ENCODE assay signal across 8 cellular contexts in genomic region chr12:58425481-58426392, GRCh38.
DNase-seq lines count a peak whose midpoint lies in the region; TF ChIP-seq lines count a peak whose summit lies in the region.

No MANE protein-coding gene starts in this region.

- H3K9me3 ChIP-seq in cardiac muscle cell (ENCODE audit: low read depth), result no peaks in the 10 kb centered on the region
- peaks cover 8% of the 10 kb centered on the region for H3K9me3 ChIP-seq in left ventricle myocardium inferior (replicated peaks)

- H3K27me3 ChIP-seq in cardiac muscle cell (no peaks in the 10 kb centered on the region), left ventricle myocardium inferior (ENCODE audit: low read depth) (no peaks in the 10 kb centered on the region), KMS-11 (ENCODE audit: insufficient read depth, low read depth) (no peaks in the 10 kb centered on the region)

- intact Hi-C loops in left ventricle myocardium inferior (cut with micrococcal nuclease), result no loop called here

- H3K4me1 ChIP-seq in cardiac muscle cell (ENCODE audit: low read depth) (no peaks in the 10 kb centered on the region), left ventricle myocardium inferior (peaks cover 16% of the 10 kb centered on the region), KMS-11 (ENCODE audit: low read depth, poor library complexity, severe bottlenecking) (peaks cover 56% of the 10 kb centered on the region)

- H3K27ac ChIP-seq in cardiac muscle cell (peak overlapping the region; percentile 51), left ventricle myocardium inferior (replicated peaks) (no peak overlapping the region), KMS-11 (peak overlapping the region; percentile 85)

- peak overlapping the region; percentile 54 for H3K9ac ChIP-seq in KMS-11

- no peaks in the 10 kb centered on the region for H4K20me1 ChIP-seq in KMS-11 (ENCODE audit: insufficient read depth)

- no peaks in the 10 kb centered on the region for H3K79me2 ChIP-seq in KMS-11 (ENCODE audit: insufficient read depth, low read depth)

- in situ Hi-C loops in astrocyte of the cerebellum (cut with HindIII; ENCODE audit: low sequenced_read_pairs), result no loop called here

- H3K4me2 ChIP-seq in KMS-11, result peak overlapping the region; percentile 93

- no peaks in the 10 kb centered on the region for H3K36me3 ChIP-seq in cardiac muscle cell
- no peaks in the 10 kb centered on the region for H3K36me3 ChIP-seq in left ventricle myocardium inferior
- no peaks in the 10 kb centered on the region for H3K36me3 ChIP-seq in KMS-11 (ENCODE audit: insufficient read depth)

- TF ChIP-seq CTCF in cardiac muscle cell (IDR thresholded peaks at IDR 0.05; ENCODE audit: low read depth, low read length) (no peak), left ventricle myocardium inferior (IDR thresholded peaks at IDR 0.05; ENCODE audit: borderline replicate concordance) (no peak), KMS-11 (conservative IDR thresholded peaks at IDR 0.05; ENCODE audit: low read depth, low read length) (no peak), astrocyte of the cerebellum (IDR thresholded peaks at IDR 0.05; ENCODE audit: low read depth, low read length, missing control alignments) (no peak)

- peak; percentile 18 to 89 for DNase-seq in cardiac muscle cell (ENCODE audit: low read depth in 1 of 2, low spot score in 1 of 2)
- DNase-seq in left ventricle myocardium inferior, result no peak
- DNase-seq in HCEC 1CT, result peak; percentile 96
- peak; percentile 71 for DNase-seq in astrocyte of the cerebellum (ENCODE audit: low read depth)
- DNase-seq in left kidney (ENCODE audit: low read depth, low spot score), result peak; percentile 60
- DNase-seq in ureter (ENCODE audit: low spot score), result peak; percentile 49
- DNase-seq in activated CD8-positive, alpha-beta memory T cell treated with anti-CD3 and anti-CD28 coated beads, Interleukin-2, amount 50 U/mL, for 4 hours, result no peak

- H3K4me3 ChIP-seq in cardiac muscle cell (no peak overlapping the region), left ventricle myocardium inferior (no peak overlapping the region), KMS-11 (IDR thresholded peaks at IDR 0.05; ENCODE audit: insufficient read depth, low read depth, low read length) (no peak overlapping the region), astrocyte of the cerebellum (ENCODE audit: low read depth, low read length) (no peak overlapping the region)

- peak overlapping the region; percentile 58 for H2AFZ ChIP-seq in KMS-11 (ENCODE audit: low read depth)

Comparison
In these comparisons a context has a peak if more than half of its experiments do, and no peak if none do; other contexts are left out.
1. DNase-seq: peak in cardiac muscle cell (2 of 2), HCEC 1CT (single experiment), astrocyte of the cerebellum (single experiment), left kidney (single experiment) and ureter (single experiment); none in left ventricle myocardium inferior (single experiment) and activated CD8-positive, alpha-beta memory T cell treated with anti-CD3 and anti-CD28 coated beads, Interleukin-2, amount 50 U/mL, for 4 hours (single experiment).